In the genomic region with DNA sequence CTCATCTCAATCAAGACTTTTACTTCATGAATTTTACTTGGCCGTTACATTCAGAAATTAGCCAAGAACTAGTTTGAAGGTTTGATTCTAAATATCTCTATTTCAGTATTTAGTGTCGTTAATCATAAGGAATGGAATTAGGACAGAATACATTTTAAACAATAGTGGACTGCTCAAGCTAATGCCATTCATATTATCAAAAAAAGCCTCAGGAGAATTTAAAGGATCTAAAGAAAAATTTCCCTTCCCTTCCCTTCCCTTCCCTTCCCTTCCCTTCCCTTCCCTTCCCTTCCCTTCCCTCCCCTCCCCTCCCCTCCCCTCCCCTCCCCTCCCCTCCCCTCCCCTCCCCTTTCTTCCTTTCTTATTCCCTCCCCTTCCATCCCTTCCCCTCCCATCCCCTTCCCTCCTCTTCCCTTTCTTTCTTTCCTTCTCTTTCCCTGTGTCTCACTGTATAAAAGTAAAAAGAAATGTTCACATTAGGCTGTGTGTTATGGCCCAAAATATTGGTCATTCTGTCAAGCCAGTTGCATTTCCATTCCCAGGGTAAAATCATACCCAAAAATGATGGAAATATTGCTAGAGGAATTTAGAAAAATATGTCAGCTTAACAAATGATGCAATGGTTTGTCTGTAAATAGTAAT, we compare ENCODE assay signal across 2 cellular contexts.
TF ChIP-seq lines count a peak whose summit lies in the region.

No MANE protein-coding gene starts in this region.

TF ChIP-seq in HepG2, 621 proteins besides CTCF, POLR2A, EP300 and RAD21 (continued from another document):
- no peak for TF ChIP-seq MYNN (CRISPR knock-in tag; IDR thresholded peaks at IDR 0.05; ENCODE audit: low read depth)
- TF ChIP-seq PCBP1 (IDR thresholded peaks at IDR 0.05; ENCODE audit: borderline replicate concordance, low read depth, low read length), result peak; percentile 92; the same call in 1 of the 2 replicates
- TF ChIP-seq, protein P1, sequence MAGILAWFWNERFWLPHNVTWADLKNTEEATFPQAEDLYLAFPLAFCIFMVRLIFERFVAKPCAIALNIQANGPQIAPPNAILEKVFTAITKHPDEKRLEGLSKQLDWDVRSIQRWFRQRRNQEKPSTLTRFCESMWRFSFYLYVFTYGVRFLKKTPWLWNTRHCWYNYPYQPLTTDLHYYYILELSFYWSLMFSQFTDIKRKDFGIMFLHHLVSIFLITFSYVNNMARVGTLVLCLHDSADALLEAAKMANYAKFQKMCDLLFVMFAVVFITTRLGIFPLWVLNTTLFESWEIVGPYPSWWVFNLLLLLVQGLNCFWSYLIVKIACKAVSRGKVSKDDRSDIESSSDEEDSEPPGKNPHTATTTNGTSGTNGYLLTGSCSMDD (CRISPR knock-in tag; IDR thresholded peaks at IDR 0.05), result no peak
- TF ChIP-seq MZF1 (CRISPR knock-in tag; IDR thresholded peaks at IDR 0.05; ENCODE audit: borderline replicate concordance), result no peak

TF ChIP-seq in K562, 482 proteins besides CTCF, POLR2A, EP300 and RAD21 (continued from another document):
- TF ChIP-seq PCBP2 (IDR thresholded peaks at IDR 0.05; ENCODE audit: low read depth, low read length, poor library complexity, severe bottlenecking) (peak; percentile 97), HNRNPK (IDR thresholded peaks at IDR 0.05; ENCODE audit: low read depth, low read length, poor library complexity, severe bottlenecking) (peak; percentile 95), SAFB2 (IDR thresholded peaks at IDR 0.05; ENCODE audit: borderline replicate concordance, low read depth, low read length, severe bottlenecking) (no peak)
- TF ChIP-seq, protein P2, sequence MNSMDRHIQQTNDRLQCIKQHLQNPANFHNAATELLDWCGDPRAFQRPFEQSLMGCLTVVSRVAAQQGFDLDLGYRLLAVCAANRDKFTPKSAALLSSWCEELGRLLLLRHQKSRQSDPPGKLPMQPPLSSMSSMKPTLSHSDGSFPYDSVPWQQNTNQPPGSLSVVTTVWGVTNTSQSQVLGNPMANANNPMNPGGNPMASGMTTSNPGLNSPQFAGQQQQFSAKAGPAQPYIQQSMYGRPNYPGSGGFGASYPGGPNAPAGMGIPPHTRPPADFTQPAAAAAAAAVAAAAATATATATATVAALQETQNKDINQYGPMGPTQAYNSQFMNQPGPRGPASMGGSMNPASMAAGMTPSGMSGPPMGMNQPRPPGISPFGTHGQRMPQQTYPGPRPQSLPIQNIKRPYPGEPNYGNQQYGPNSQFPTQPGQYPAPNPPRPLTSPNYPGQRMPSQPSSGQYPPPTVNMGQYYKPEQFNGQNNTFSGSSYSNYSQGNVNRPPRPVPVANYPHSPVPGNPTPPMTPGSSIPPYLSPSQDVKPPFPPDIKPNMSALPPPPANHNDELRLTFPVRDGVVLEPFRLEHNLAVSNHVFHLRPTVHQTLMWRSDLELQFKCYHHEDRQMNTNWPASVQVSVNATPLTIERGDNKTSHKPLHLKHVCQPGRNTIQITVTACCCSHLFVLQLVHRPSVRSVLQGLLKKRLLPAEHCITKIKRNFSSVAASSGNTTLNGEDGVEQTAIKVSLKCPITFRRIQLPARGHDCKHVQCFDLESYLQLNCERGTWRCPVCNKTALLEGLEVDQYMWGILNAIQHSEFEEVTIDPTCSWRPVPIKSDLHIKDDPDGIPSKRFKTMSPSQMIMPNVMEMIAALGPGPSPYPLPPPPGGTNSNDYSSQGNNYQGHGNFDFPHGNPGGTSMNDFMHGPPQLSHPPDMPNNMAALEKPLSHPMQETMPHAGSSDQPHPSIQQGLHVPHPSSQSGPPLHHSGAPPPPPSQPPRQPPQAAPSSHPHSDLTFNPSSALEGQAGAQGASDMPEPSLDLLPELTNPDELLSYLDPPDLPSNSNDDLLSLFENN (IDR thresholded peaks at IDR 0.05; ENCODE audit: low read depth in 2 of 2, low read length in 2 of 2), result no peak
